Comparison of ENCODE assay signal across 1 cellular context in genomic region chr3:69013256-69014021, GRCh38.
TF ChIP-seq lines count a peak whose summit lies in the region.

EOGT (minus strand) TSS chr3:69013684; CDS start chr3:69009846, 3,838 bp downstream.

TF ChIP-seq in HEK293, 187 proteins besides CTCF, POLR2A, EP300 and RAD21 (continued from another document and continues in another):
- no peak for TF ChIP-seq ZBTB10 (tag by site-specific recombination; IDR thresholded peaks at IDR 0.05)
- TF ChIP-seq ZNF138 (tag by site-specific recombination; IDR thresholded peaks at IDR 0.05; ENCODE audit: borderline replicate concordance) = no peak
- no peak for TF ChIP-seq YY1 (tag by site-specific recombination; IDR thresholded peaks at IDR 0.05)
- TF ChIP-seq ZNF157 (tag by site-specific recombination; IDR thresholded peaks at IDR 0.05) = no peak
- no peak for TF ChIP-seq OVOL3 (tag by site-specific recombination; IDR thresholded peaks at IDR 0.05)
- TF ChIP-seq ZNF280C (tag by site-specific recombination; IDR thresholded peaks at IDR 0.05) = no peak
- TF ChIP-seq ZNF311 (tag by site-specific recombination; IDR thresholded peaks at IDR 0.05; ENCODE audit: borderline replicate concordance) = no peak
- TF ChIP-seq ZSCAN16 (tag by site-specific recombination; IDR thresholded peaks at IDR 0.05) = no peak
- TF ChIP-seq ZBTB44 (tag by site-specific recombination; IDR thresholded peaks at IDR 0.05) = no peak
- TF ChIP-seq ZNF335 (tag by site-specific recombination; conservative IDR thresholded peaks at IDR 0.05) = peak; percentile 73
- no peak for TF ChIP-seq ELK4 (IDR thresholded peaks at IDR 0.05; ENCODE audit: borderline replicate concordance, low read depth, low read length)
- TF ChIP-seq ZNF394 (tag by site-specific recombination; IDR thresholded peaks at IDR 0.05; ENCODE audit: borderline replicate concordance) = peak; percentile 56
- TF ChIP-seq ZNF155 (tag by site-specific recombination; IDR thresholded peaks at IDR 0.05) = no peak
- TF ChIP-seq PRDM4 (tag by site-specific recombination; IDR thresholded peaks at IDR 0.05) = no peak
- TF ChIP-seq ZNF114 (tag by site-specific recombination; IDR thresholded peaks at IDR 0.05) = no peak
- TF ChIP-seq ZNF664 (tag by site-specific recombination; IDR thresholded peaks at IDR 0.05) = no peak
- TF ChIP-seq ZNF561 (tag by site-specific recombination; IDR thresholded peaks at IDR 0.05; ENCODE audit: borderline replicate concordance) = peak; percentile 65; the same call in 1 of the 2 replicates
- TF ChIP-seq ZNF473 (tag by site-specific recombination; IDR thresholded peaks at IDR 0.05) = no peak
- no peak for TF ChIP-seq PRDM10 (tag by site-specific recombination; IDR thresholded peaks at IDR 0.05)
- TF ChIP-seq SCRT1 (tag by site-specific recombination; IDR thresholded peaks at IDR 0.05; ENCODE audit: borderline replicate concordance) = no peak
- TF ChIP-seq HOXA7 (CRISPR knock-in tag; IDR thresholded peaks at IDR 0.05; ENCODE audit: borderline replicate concordance) = no peak
- no peak for TF ChIP-seq ZNF266 (tag by site-specific recombination; IDR thresholded peaks at IDR 0.05; ENCODE audit: low read depth)
- peak; percentile 93 for TF ChIP-seq ZBTB20 (tag by site-specific recombination; IDR thresholded peaks at IDR 0.05)
- TF ChIP-seq ZNF521 (tag by site-specific recombination; IDR thresholded peaks at IDR 0.05) = no peak
- TF ChIP-seq ZBTB48 (tag by site-specific recombination; IDR thresholded peaks at IDR 0.05) = no peak
- peak; percentile 81 for TF ChIP-seq ZNF692 (tag by site-specific recombination; IDR thresholded peaks at IDR 0.05)
- TF ChIP-seq ZNF10 (tag by site-specific recombination; IDR thresholded peaks at IDR 0.05) = 0 out of 2 replicates have a peak, but pooled peaks have one; percentile 2
- TF ChIP-seq ZNF623 (tag by site-specific recombination; IDR thresholded peaks at IDR 0.05) = no peak
- no peak for TF ChIP-seq ZNF391 (tag by site-specific recombination; IDR thresholded peaks at IDR 0.05; ENCODE audit: borderline replicate concordance, low read depth)
- TF ChIP-seq ZNF580 (tag by site-specific recombination; IDR thresholded peaks at IDR 0.05) = no peak
- peak; percentile 60; the same call in 1 of the 2 replicates for TF ChIP-seq ZNF24 (tag by site-specific recombination; IDR thresholded peaks at IDR 0.05)
- TF ChIP-seq SCRT2 (tag by site-specific recombination; IDR thresholded peaks at IDR 0.05) = no peak
- no peak for TF ChIP-seq ZFP41 (tag by site-specific recombination; IDR thresholded peaks at IDR 0.05; ENCODE audit: borderline replicate concordance)
- no peak for TF ChIP-seq GLI4 (tag by site-specific recombination; IDR thresholded peaks at IDR 0.05)
- no peak for TF ChIP-seq ZNF324 (tag by site-specific recombination; IDR thresholded peaks at IDR 0.05)
- no peak for TF ChIP-seq ZNF37A (tag by site-specific recombination; IDR thresholded peaks at IDR 0.05)
- no peak for TF ChIP-seq ZNF558 (tag by site-specific recombination; IDR thresholded peaks at IDR 0.05)
- no peak; the same call in 1 of the 2 replicates for TF ChIP-seq ZNF398 (tag by site-specific recombination; IDR thresholded peaks at IDR 0.05)
- no peak for TF ChIP-seq ZNF529 (tag by site-specific recombination; IDR thresholded peaks at IDR 0.05; ENCODE audit: insufficient replicate concordance)
- TF ChIP-seq ZNF148 (tag by site-specific recombination; IDR thresholded peaks at IDR 0.05; ENCODE audit: borderline replicate concordance) = no peak
- peak; percentile 77 for TF ChIP-seq ZNF600 (tag by site-specific recombination; IDR thresholded peaks at IDR 0.05)
